In genomic region chr11:78339483-78339882, GRCh38 we compare ENCODE assay signal across 13 cellular contexts.
DNase-seq lines count a peak whose midpoint lies in the region; ATAC-seq, FAIRE-seq and TF ChIP-seq lines count a peak whose summit lies in the region.
"Had no signal": no experiment of that assay in that cellular context is flagged by ENCODE, and none has a peak within 500 bp of the region (broad histone marks: within the 10 kb centered on the region; RNA-seq: fewer than 3 reads in every experiment).

No MANE protein-coding gene starts in this region.

- POLR2A ChIA-PET in GM12878 (lab: Charles Lee), result no interaction called here

- no peaks in the 10 kb centered on the region for H3K4me1 ChIP-seq in GM12878 (ENCODE audit: control insufficient read depth, insufficient read depth, low read length)
- H3K4me1 ChIP-seq in smooth muscle cell (ENCODE audit: low read depth), result peaks cover 8% of the 10 kb centered on the region
- H3K4me1 ChIP-seq: foreskin keratinocyte had no signal

- H3K9ac ChIP-seq in GM12878 (ENCODE audit: control insufficient read depth, insufficient read depth, low read length), result no peak overlapping the region
- H3K9ac ChIP-seq in smooth muscle cell (ENCODE audit: low read depth), result no peak overlapping the region

- peak; percentile 13 to 27 for ATAC-seq in activated CD4-positive, CD25-positive, alpha-beta regulatory T cell treated with anti-CD3 and anti-CD28 coated beads, Interleukin-2, amount 50 U/mL, for 24 hours
- ATAC-seq in GM12878, result peak; percentile 40
- ATAC-seq: foreskin keratinocyte; naive thymus-derived CD8-positive, alpha-beta T cell had no signal

- RAD21 ChIA-PET in GM12878 (lab: Charles Lee; ENCODE audit: unreplicated experiment), result no interaction called here

- FAIRE-seq in GM12878 (lab: Jason Lieb, UNC), result no peak

- CTCF ChIA-PET in GM12878 (lab: Yijun Ruan, JAX), result interaction anchor here (1.6 to 1.8 kb wide), 2 partner anchors 11 to 225 kb away, joined by 4 to 8 read pairs; no protein-coding TSS in a partner anchor

- no peaks in the 10 kb centered on the region for H3K9me3 ChIP-seq in GM12878 (replicated peaks; ENCODE audit: control insufficient read depth, insufficient read depth, low read length)
- H3K9me3 ChIP-seq in smooth muscle cell (replicated peaks; ENCODE audit: low read depth), result no peaks in the 10 kb centered on the region
- H3K9me3 ChIP-seq: spleen, vagina had no signal

- no peaks in the 10 kb centered on the region for H3K27me3 ChIP-seq in GM12878 (replicated peaks in 1 of 2; ENCODE audit: control insufficient read depth in 2 of 2, insufficient read depth in 2 of 2, low read length in 1 of 2)
- H3K27me3 ChIP-seq in smooth muscle cell (ENCODE audit: low read depth), result no peaks in the 10 kb centered on the region
- H3K27me3 ChIP-seq: spleen, vagina had no signal

- no peak overlapping the region for H3K4me2 ChIP-seq in GM12878 (ENCODE audit: control insufficient read depth, insufficient read depth)
- H3K4me2 ChIP-seq in smooth muscle cell, result peak overlapping the region; percentile 56

- SMC1A ChIA-PET in GM12878 (lab: Charles Lee; ENCODE audit: uncharacterized antibody, unreplicated experiment), result no interaction called here

- no peak for TF ChIP-seq EP300 in GM12878 (IDR thresholded peaks at IDR 0.05; ENCODE audit: borderline replicate concordance in 1 of 2, control insufficient read depth in 1 of 2, low read depth in 2 of 2, low read length in 2 of 2)

- TF ChIP-seq CTCF in GM12878 (IDR thresholded peaks at IDR 0.05 in 2 of 3, conservative IDR thresholded peaks at IDR 0.05 in 1 of 3; ENCODE audit: control insufficient read depth in 2 of 3, extremely low read depth in 1 of 3, insufficient read depth in 1 of 3, low read depth in 3 of 3, low read length in 3 of 3) (no peak), smooth muscle cell (IDR thresholded peaks at IDR 0.05; ENCODE audit: borderline replicate concordance, insufficient read depth, poor library complexity, severe bottlenecking) (no peak)

- H3K27ac ChIP-seq in GM12878 (ENCODE audit: control insufficient read depth, insufficient read depth), result no peak overlapping the region
- peak overlapping the region; percentile 75 for H3K27ac ChIP-seq in smooth muscle cell (ENCODE audit: low read depth)
- H3K27ac ChIP-seq: foreskin keratinocyte, vagina had no signal

- whole genome bisulfite sequencing in GM12878 (ENCODE audit: insufficient coverage, insufficient replicate concordance, low lambda C conversion rate, missing lambda C conversion rate), result 90% methylated on average over 1 of the region's 1 CpG
- WGBS in smooth muscle cell (ENCODE audit: low lambda C conversion rate), result 72% methylated on average over 1 of the region's 1 CpG

- H3K79me2 ChIP-seq in GM12878 (ENCODE audit: control insufficient read depth, insufficient read depth, low read length) (no peaks in the 10 kb centered on the region), smooth muscle cell (ENCODE audit: low read depth) (peaks cover 84% of the 10 kb centered on the region)

- in situ Hi-C loops in GM12878 (cut with MboI), result no loop called here

- intact Hi-C loops in GM12878 (cut with micrococcal nuclease; ENCODE audit: unreplicated experiment), result no loop called here

- no peak for TF ChIP-seq POLR2A in GM12878 (IDR thresholded peaks at IDR 0.05; ENCODE audit: low read depth, low read length)

- DNase-seq in activated CD4-positive, CD25-positive, alpha-beta regulatory T cell (lab: John Stamatoyannopoulos, UW), result no peak
- DNase-seq in NCI-H2107 (lab: John Stamatoyannopoulos, UW), result peak; percentile 26
- DNase-seq in GM12878 (ENCODE audit: low read depth, low spot score), result no peak
- DNase-seq in smooth muscle cell (lab: John Stamatoyannopoulos, UW; ENCODE audit: unreplicated experiment), result no peak
- DNase-seq in stimulated activated naive CD4-positive, alpha-beta T cell (lab: John Stamatoyannopoulos, UW), result no peak
- DNase-seq in SW480 (ENCODE audit: low spot score), result no peak
- DNase-seq in amniotic stem cell (lab: John Stamatoyannopoulos, UW), result no peak
- DNase-seq: foreskin keratinocyte; naive thymus-derived CD8-positive, alpha-beta T cell; NCI-H526; spleen had no signal

- no peak overlapping the region for H2AFZ ChIP-seq in GM12878 (ENCODE audit: control insufficient read depth, low read depth, low read length)
- H2AFZ ChIP-seq in smooth muscle cell (ENCODE audit: low read depth), result no peak overlapping the region

- peaks cover 7% of the 10 kb centered on the region for H3F3A ChIP-seq in smooth muscle cell (ENCODE audit: low read depth)

- no TSS peak for BruUV-seq in GM12878 (replicated peaks; lab: Mats Ljungman, UMichigan)

- H4K20me1 ChIP-seq in GM12878 (ENCODE audit: control insufficient read depth, insufficient read depth), result no peaks in the 10 kb centered on the region
- no peaks in the 10 kb centered on the region for H4K20me1 ChIP-seq in smooth muscle cell (ENCODE audit: low read depth)

- H3K36me3 ChIP-seq in GM12878 (ENCODE audit: control insufficient read depth in 2 of 2, insufficient read depth in 2 of 2, low read length in 1 of 2) (no peaks in the 10 kb centered on the region), smooth muscle cell (ENCODE audit: low read depth) (peaks cover 5% of the 10 kb centered on the region)
- H3K36me3 ChIP-seq: spleen, vagina had no signal

- peak; percentile 13; the same call in 1 of the 2 replicates for TF ChIP-seq RAD21 in GM12878 (IDR thresholded peaks at IDR 0.05; ENCODE audit: insufficient read depth, low read depth, low read length)

- H3K4me3 ChIP-seq in GM12878, result no peak overlapping the region
- H3K4me3 ChIP-seq in smooth muscle cell, result no peak overlapping the region
- H3K4me3 ChIP-seq: spleen, vagina had no signal

TF ChIP-seq in GM12878, 131 proteins besides CTCF, POLR2A, EP300 and RAD21:
- TF ChIP-seq BHLHE40 (IDR thresholded peaks at IDR 0.05; ENCODE audit: borderline replicate concordance in 1 of 2, low read depth in 2 of 2, low read length in 1 of 2), result no peak
- TF ChIP-seq JUNB (IDR thresholded peaks at IDR 0.05), result 0 out of 2 replicates have a peak, but pooled peaks have one; percentile 9
- TF ChIP-seq RBBP5 (conservative IDR thresholded peaks at IDR 0.05), result no peak
- TF ChIP-seq RUNX3 (IDR thresholded peaks at IDR 0.05; ENCODE audit: low read length), result peak; percentile 60; the same call in 1 of the 2 replicates
- TF ChIP-seq TCF7 (IDR thresholded peaks at IDR 0.05; ENCODE audit: borderline replicate concordance), result no peak
TF ChIP-seq in GM12878: peak in this region for 2.
